Comparison of ENCODE assay signal across 11 cellular contexts in genomic region chr4:10007772-10008171, GRCh38. TPM values are rescaled to one million over a fixed set of nuclear protein-coding genes. Genes with fewer than 3 reads are reported as not detected.
DNase-seq lines count a peak whose midpoint lies in the region; ATAC-seq and TF ChIP-seq lines count a peak whose summit lies in the region.
"Had no signal": no experiment of that assay in that cellular context is flagged by ENCODE, and none has a peak within 500 bp of the region (broad histone marks: within the 10 kb centered on the region; RNA-seq: fewer than 3 reads in every experiment).

No MANE protein-coding gene starts in this region.

- no peak overlapping the region for H4K8ac ChIP-seq in trophoblast cell (ENCODE audit: low read depth, low read length)
- H4K8ac ChIP-seq in mesenchymal stem cell (ENCODE audit: low read length) = no peak overlapping the region

- H2AFZ ChIP-seq in trophoblast cell (ENCODE audit: insufficient read depth, low read length, poor library complexity) (no peak overlapping the region), mesenchymal stem cell (ENCODE audit: low read depth, low read length) (no peak overlapping the region)

- no peak overlapping the region for H3K14ac ChIP-seq in trophoblast cell (ENCODE audit: low read length)
- no peak overlapping the region for H3K14ac ChIP-seq in mesenchymal stem cell (ENCODE audit: low read length in 2 of 2)

- H3K4me2 ChIP-seq in trophoblast cell (ENCODE audit: low read length) (no peak overlapping the region), mesenchymal stem cell (ENCODE audit: low read length, poor library complexity, severe bottlenecking) (no peak overlapping the region)

- H3K9me3 ChIP-seq in trophoblast cell (ENCODE audit: insufficient read depth, low read depth, low read length) (peaks cover 1% of the 10 kb centered on the region), mesenchymal stem cell (ENCODE audit: control insufficient read depth, low read length) (no peaks in the 10 kb centered on the region)
- H3K9me3 ChIP-seq in CD4-positive, alpha-beta T cell (ENCODE audit: control insufficient read depth, low read length) = no peaks in the 10 kb centered on the region

- intact Hi-C loops in CD4-positive, alpha-beta T cell (cut with DNase I, micrococcal nuclease) = no loop called here
- intact Hi-C loops in head of caudate nucleus (cut with DNase I) = no loop called here

- H2BK15ac ChIP-seq in mesenchymal stem cell (ENCODE audit: low read depth, poor library complexity, severe bottlenecking) = no peak overlapping the region

- no peaks in the 10 kb centered on the region for H3K36me3 ChIP-seq in trophoblast cell (ENCODE audit: control insufficient read depth in 1 of 2, insufficient read depth in 2 of 2, low read length in 2 of 2)
- no peaks in the 10 kb centered on the region for H3K36me3 ChIP-seq in mesenchymal stem cell (ENCODE audit: control insufficient read depth in 1 of 2, insufficient read depth in 2 of 2, low read depth in 1 of 2, low read length in 2 of 2)

- POLR2A ChIA-PET in CD4-positive, alpha-beta T cell (lab: Charles Lee) = no interaction called here

- H2BK12ac ChIP-seq in trophoblast cell (ENCODE audit: low read length) (no peak overlapping the region), mesenchymal stem cell (ENCODE audit: low read length in 2 of 2) (no peak overlapping the region)

- H3K9ac ChIP-seq in trophoblast cell (ENCODE audit: low read length) = no peak overlapping the region
- H3K9ac ChIP-seq in mesenchymal stem cell (ENCODE audit: low read length) = no peak overlapping the region

- H3K79me1 ChIP-seq in trophoblast cell (ENCODE audit: low read length) = peaks cover 2% of the 10 kb centered on the region
- no peaks in the 10 kb centered on the region for H3K79me1 ChIP-seq in mesenchymal stem cell (replicated peaks; ENCODE audit: low read length, poor library complexity, severe bottlenecking)

- CTCF ChIA-PET in CD4-positive, alpha-beta T cell (lab: Charles Lee) = no interaction called here

- peak; percentile 45 for ATAC-seq in GM18870 (IDR thresholded peaks at IDR 0.05; ENCODE audit: unreplicated experiment)
- ATAC-seq in GM21737 (IDR thresholded peaks at IDR 0.05; ENCODE audit: unreplicated experiment) = peak; percentile 30
- ATAC-seq in HG03520 (IDR thresholded peaks at IDR 0.05; ENCODE audit: unreplicated experiment) = peak; percentile 40
- ATAC-seq in CD4-positive, alpha-beta T cell (ENCODE audit: poor library complexity) = no peak

- DNase-seq in trophoblast cell = no peak
- DNase-seq in CD4-positive, alpha-beta T cell = no peak
- DNase-seq in foreskin melanocyte = no peak
- no peak for DNase-seq in head of caudate nucleus
- no peak for DNase-seq in mesenchymal stem cell
- DNase-seq: activated T-cell treated with anti-CD3 and anti-CD28 coated beads, Interleukin-2, amount 50 U/mL, for 24 hours; SW 1271 had no signal

- H3K23ac ChIP-seq in trophoblast cell (ENCODE audit: low read length) = no peak overlapping the region
- H3K23ac ChIP-seq in mesenchymal stem cell (ENCODE audit: low read length in 2 of 2) = no peak overlapping the region

- no peak overlapping the region for H4K12ac ChIP-seq in trophoblast cell (ENCODE audit: low read depth, low read length)

- H3K27ac ChIP-seq in trophoblast cell (ENCODE audit: low read depth, low read length) (peak overlapping the region; percentile 26), mesenchymal stem cell (ENCODE audit: low read length, poor library complexity, severe bottlenecking) (no peak overlapping the region)
- no peak overlapping the region for H3K27ac ChIP-seq in CD4-positive, alpha-beta T cell (ENCODE audit: low read depth, low read length)

- H3K4me3 ChIP-seq in trophoblast cell (ENCODE audit: low read depth, low read length) (no peak overlapping the region), mesenchymal stem cell (ENCODE audit: insufficient read depth in 1 of 2, low read depth in 1 of 2, low read length in 2 of 2) (no peak overlapping the region)

- H2AK5ac ChIP-seq in trophoblast cell (ENCODE audit: low read length) (no peak overlapping the region), mesenchymal stem cell (ENCODE audit: low read length, severe bottlenecking) (no peak overlapping the region)

- no peaks in the 10 kb centered on the region for H3K79me2 ChIP-seq in trophoblast cell (ENCODE audit: control insufficient read depth, insufficient read depth, low read length, poor library complexity)

- no CpG with 5 or more reads among the region's 4 CpGs for WGBS in trophoblast cell (ENCODE audit: extremely low coverage, insufficient coverage, insufficient read length)
- WGBS in mesenchymal stem cell = 85% methylated on average over 3 of the region's 4 CpGs

- H3K4me1 ChIP-seq in trophoblast cell (ENCODE audit: control insufficient read depth in 1 of 2, insufficient read depth in 2 of 2, low read length in 2 of 2) = peaks cover 9 to 12% of the 10 kb centered on the region in 2 experiments
- H3K4me1 ChIP-seq in mesenchymal stem cell (ENCODE audit: control insufficient read depth, insufficient read depth, low read depth, low read length) = peaks cover 8% of the 10 kb centered on the region

- H3K27me3 ChIP-seq in trophoblast cell (ENCODE audit: insufficient read depth, low read length) (no peaks in the 10 kb centered on the region), mesenchymal stem cell (ENCODE audit: control insufficient read depth in 1 of 2, insufficient read depth in 1 of 2, low read length in 2 of 2) (peaks cover 4 to 26% of the 10 kb centered on the region in 2 experiments)
- H3K27me3 ChIP-seq in CD4-positive, alpha-beta T cell (ENCODE audit: control insufficient read depth, insufficient read depth, low read length) = no peaks in the 10 kb centered on the region

- H2BK5ac ChIP-seq in trophoblast cell (ENCODE audit: low read depth, low read length, poor library complexity) (no peak overlapping the region), mesenchymal stem cell (ENCODE audit: low read depth, low read length, poor library complexity, severe bottlenecking) (no peak overlapping the region)

- H3K4me1 Mint-ChIP-seq in CD4-positive, alpha-beta T cell (ENCODE audit: low read depth) = no peaks in the 10 kb centered on the region

- H4K91ac ChIP-seq in trophoblast cell (ENCODE audit: low read depth, low read length) = no peak overlapping the region
- H4K91ac ChIP-seq in mesenchymal stem cell (ENCODE audit: low read length) = no peak overlapping the region

- H2BK120ac ChIP-seq in trophoblast cell (ENCODE audit: insufficient read depth, low read length, poor library complexity) = no peak overlapping the region
- H2BK120ac ChIP-seq in mesenchymal stem cell (ENCODE audit: low read depth, low read length) = no peak overlapping the region

- H3K36me3 Mint-ChIP-seq in CD4-positive, alpha-beta T cell (ENCODE audit: low read depth) = no peaks in the 10 kb centered on the region

- H3K27ac Mint-ChIP-seq in CD4-positive, alpha-beta T cell = no peak overlapping the region

- H3K4ac ChIP-seq in trophoblast cell (ENCODE audit: low read depth, low read length) (no peak overlapping the region), mesenchymal stem cell (ENCODE audit: low read depth in 1 of 2, low read length in 2 of 2) (no peak overlapping the region)

- no peak for TF ChIP-seq CTCF in CD4-positive, alpha-beta T cell (IDR thresholded peaks at IDR 0.05)

- no peaks in the 10 kb centered on the region for H3K9me3 Mint-ChIP-seq in CD4-positive, alpha-beta T cell
- H3K9me3 Mint-ChIP-seq: activated T-cell treated with anti-CD3 and anti-CD28 coated beads, Interleukin-2, amount 50 U/mL, for 24 hours had no signal

- H3K18ac ChIP-seq in trophoblast cell (ENCODE audit: low read length) = no peak overlapping the region
- no peak overlapping the region for H3K18ac ChIP-seq in mesenchymal stem cell (ENCODE audit: low read depth in 1 of 2, low read length in 2 of 2)

- H3K4me3 Mint-ChIP-seq in CD4-positive, alpha-beta T cell = no peak overlapping the region
- H3K4me3 Mint-ChIP-seq: activated T-cell treated with anti-CD3 and anti-CD28 coated beads, Interleukin-2, amount 50 U/mL, for 24 hours had no signal

- no peaks in the 10 kb centered on the region for H3K27me3 Mint-ChIP-seq in CD4-positive, alpha-beta T cell
- H3K27me3 Mint-ChIP-seq: activated T-cell treated with anti-CD3 and anti-CD28 coated beads, Interleukin-2, amount 50 U/mL, for 24 hours; progenitor cell of endocrine pancreas had no signal

RNA-seq across cellular contexts. Expression of gene SLC2A9, which starts 13.5 kb away (rescaled TPM):
- polyA plus RNA-seq in trophoblast cell (2013) = 0.82 and 1.1 TPM in 2 replicates
- total RNA-seq in CD4-positive, alpha-beta T cell = 1 to 10 TPM; 2.2 to 3.6 TPM
- 0.33 TPM for polyA plus RNA-seq in mesenchymal stem cell (2013, experiment 1 of 2)
- polyA plus RNA-seq in mesenchymal stem cell (2013, experiment 2 of 2) = 0.34 TPM
